In the genomic region with DNA sequence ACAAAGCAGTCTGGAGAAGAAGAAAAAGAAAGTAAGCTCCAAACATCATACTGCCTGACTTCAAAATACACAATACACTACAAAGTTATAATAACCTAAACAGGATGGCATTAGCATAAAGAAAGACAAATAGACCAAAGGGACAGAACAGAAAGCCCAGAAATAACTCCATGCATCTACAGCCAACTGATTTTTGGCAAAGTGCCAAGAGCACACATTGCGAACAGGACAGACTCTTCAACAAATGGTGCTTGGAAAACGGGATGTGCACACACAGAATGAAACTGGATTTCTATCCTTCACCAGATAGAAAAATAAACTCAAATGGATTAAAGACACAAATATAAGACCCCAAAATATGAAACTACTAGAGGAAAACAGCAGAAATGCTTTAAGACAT, we compare ENCODE assay signal across 8 cellular contexts.
DNase-seq lines count a peak whose midpoint lies in the region; ATAC-seq and TF ChIP-seq lines count a peak whose summit lies in the region.
"Had no signal": no experiment of that assay in that cellular context is flagged by ENCODE, and none has a peak within 500 bp of the region (broad histone marks: within the 10 kb centered on the region; RNA-seq: fewer than 3 reads in every experiment).

No MANE protein-coding gene starts in this region.

- no peak for TF ChIP-seq CTCF in epithelial cell of esophagus (IDR thresholded peaks at IDR 0.05; ENCODE audit: insufficient read depth, low read depth, low read length, missing control alignments)

- DNase-seq in LHCN-M2 (ENCODE audit: low read depth) (peak; percentile 19), NCI-H748 (lab: John Stamatoyannopoulos, UW; ENCODE audit: unreplicated experiment) (peak; percentile 66), epithelial cell of esophagus (ENCODE audit: low read depth) (peak; percentile 29), pons (ENCODE audit: low spot score) (peak; percentile 66), NCI-H226 (no peak), H7 (no peak)
- DNase-seq: activated T-cell treated with anti-CD3 and anti-CD28 coated beads, Interleukin-2, amount 50 U/mL, for 4 hours had no signal

- H3K36me3 ChIP-seq in H7 (replicated peaks; ENCODE audit: control insufficient read depth, insufficient read depth, low read length) = no peaks in the 10 kb centered on the region

- no peak for ATAC-seq in GM18909 (IDR thresholded peaks at IDR 0.05; ENCODE audit: poor library complexity, unreplicated experiment)
- ATAC-seq: activated T-cell treated with anti-CD3 and anti-CD28 coated beads, Interleukin-2, amount 50 U/mL, for 4 hours had no signal

- H3K27me3 ChIP-seq in H7 (ENCODE audit: control insufficient read depth, insufficient read depth, low read length) = no peaks in the 10 kb centered on the region

- H3K4me3 ChIP-seq in epithelial cell of esophagus (ENCODE audit: low read length) (no peak overlapping the region), H7 (ENCODE audit: insufficient read depth, low read depth, low read length) (no peak overlapping the region)

Comparison
In these comparisons a context has a peak if more than half of its experiments do, and no peak if none do; other contexts are left out.
1. DNase-seq: peak in LHCN-M2 (single experiment), NCI-H748 (single experiment), epithelial cell of esophagus (single experiment) and pons (single experiment); none in NCI-H226 (single experiment) and H7 (single experiment).